Comparison of ENCODE assay signal across 29 cellular contexts in genomic region chr2:61173116-61173515, GRCh38.
"Had no signal": no experiment of that assay in that cellular context is flagged by ENCODE, and none has a peak within 500 bp of the region (broad histone marks: within the 10 kb centered on the region; RNA-seq: fewer than 3 reads in every experiment).

No MANE protein-coding gene starts in this region.

- H3K27ac Mint-ChIP-seq: mesothelial cell of epicardium; natural killer cell treated with Interleukin-12 subunit alpha and Interleukin-12 subunit beta and Interleukin-15 and Interleukin-18, amount 100 ng/mL, for 72 hours; stimulated activated naive CD8-positive, alpha-beta T cell treated with anti-CD3 and anti-CD28 coated beads, Interleukin-15, amount 100 ng/mL, for 72 hours had no signal

- H3K27me3 ChIP-seq: dorsolateral prefrontal cortex, gastrocnemius medialis, neutrophil, pancreas, right lobe of liver, suprapubic skin, thyroid gland had no signal

- ATAC-seq: esophagus mucosa; gastrocnemius medialis; left colon; mucosa of descending colon; natural killer cell treated with Interleukin-12 subunit alpha and Interleukin-12 subunit beta and Interleukin-15 and Interleukin-18, amount 100 ng/mL, for 72 hours; pancreas; right lobe of liver; stimulated activated naive CD8-positive, alpha-beta T cell treated with anti-CD3 and anti-CD28 coated beads, Interleukin-15, amount 100 ng/mL, for 72 hours had no signal

- H3K27me3 Mint-ChIP-seq: naive B cell; natural killer cell treated with Interleukin-12 subunit alpha and Interleukin-12 subunit beta and Interleukin-15 and Interleukin-18, amount 100 ng/mL, for 72 hours; stimulated activated naive CD8-positive, alpha-beta T cell treated with anti-CD3 and anti-CD28 coated beads, Interleukin-15, amount 100 ng/mL, for 72 hours had no signal

- H3K36me3 Mint-ChIP-seq: naive B cell; natural killer cell treated with Interleukin-12 subunit alpha and Interleukin-12 subunit beta and Interleukin-15 and Interleukin-18, amount 100 ng/mL, for 72 hours had no signal

- H3K9me3 Mint-ChIP-seq: immature natural killer cell; mesothelial cell of epicardium; naive B cell; natural killer cell treated with Interleukin-12 subunit alpha and Interleukin-12 subunit beta and Interleukin-15 and Interleukin-18, amount 100 ng/mL, for 72 hours; stimulated activated naive CD8-positive, alpha-beta T cell treated with anti-CD3 and anti-CD28 coated beads, Interleukin-15, amount 100 ng/mL, for 72 hours had no signal

- H3K27ac ChIP-seq: epithelial cell of prostate, gastrocnemius medialis, neutrophil, pancreas, right lobe of liver, suprapubic skin, thyroid gland had no signal

- H3K9me3 ChIP-seq: gastrocnemius medialis, mucosa of descending colon, neutrophil, pancreas, right lobe of liver, suprapubic skin, thyroid gland had no signal

- H3K4me3 Mint-ChIP-seq: immature natural killer cell; mesothelial cell of epicardium; natural killer cell treated with Interleukin-12 subunit alpha and Interleukin-12 subunit beta and Interleukin-15 and Interleukin-18, amount 100 ng/mL, for 72 hours; stimulated activated naive CD8-positive, alpha-beta T cell treated with anti-CD3 and anti-CD28 coated beads, Interleukin-15, amount 100 ng/mL, for 72 hours had no signal

- H3K36me3 ChIP-seq: gastrocnemius medialis, neutrophil, pancreas, right lobe of liver, suprapubic skin, thyroid gland had no signal

- H3K4me3 ChIP-seq: dorsolateral prefrontal cortex, gastrocnemius medialis, mucosa of descending colon, pancreas, right lobe of liver, suprapubic skin, thyroid gland had no signal

- DNase-seq: cortex of kidney; dorsolateral prefrontal cortex; effector CD4-positive, alpha-beta T cell; foreskin fibroblast; gastrocnemius medialis; hypothalamus; immature natural killer cell; islet precursor cell; kidney glomerular epithelial cell; left colon; mesenchymal stem cell; mucosa of descending colon; naive B cell; pancreas; retina; right lobe of liver; small intestine; stimulated activated CD4-positive, alpha-beta T cell treated with anti-CD3 and anti-CD28 coated beads, Interleukin-15, amount 100 ng/mL, for 24 hours; stimulated activated CD4-positive, alpha-beta T cell treated with anti-CD3 and anti-CD28 coated beads, Interleukin-2, amount 100 ng/mL, for 48 hours; stimulated activated naive CD4-positive, alpha-beta T cell; stimulated activated naive CD8-positive, alpha-beta T cell treated with anti-CD3 and anti-CD28 coated beads, Interleukin-15, amount 100 ng/mL, for 72 hours; thyroid gland; trophoblast cell had no signal
